In genomic region chr4:88751258-88752075, GRCh38 we compare ENCODE assay signal across 23 cellular contexts.
DNase-seq lines count a peak whose midpoint lies in the region; ATAC-seq, FAIRE-seq and TF ChIP-seq lines count a peak whose summit lies in the region.
"Had no signal": no experiment of that assay in that cellular context is flagged by ENCODE, and none has a peak within 500 bp of the region (broad histone marks: within the 10 kb centered on the region; RNA-seq: fewer than 3 reads in every experiment).

No MANE protein-coding gene starts in this region.

- H3K4me3 ChIP-seq in RWPE2 (ENCODE audit: severe bottlenecking), result no peak overlapping the region
- no peak overlapping the region for H3K4me3 ChIP-seq in parathyroid adenoma (ENCODE audit: low read depth, low read length)

- H3K27ac ChIP-seq in RWPE2 (ENCODE audit: poor library complexity, severe bottlenecking), result peak overlapping the region; percentile 37
- H3K27ac ChIP-seq in parathyroid adenoma, result no peak overlapping the region
- H3K27ac ChIP-seq: HL-60 had no signal

- no peak overlapping the region for H2AFZ ChIP-seq in parathyroid adenoma

- H3K27me3 ChIP-seq in RWPE2 (ENCODE audit: insufficient read depth, poor library complexity, severe bottlenecking), result no peaks in the 10 kb centered on the region
- no peaks in the 10 kb centered on the region for H3K27me3 ChIP-seq in parathyroid adenoma (ENCODE audit: control insufficient read depth, insufficient read depth, low read length)

- no peak overlapping the region for H3K9ac ChIP-seq in parathyroid adenoma
- H3K9ac ChIP-seq: SK-N-SH had no signal

- ATAC-seq in RWPE2 (ENCODE audit: low read depth) (peak; percentile 88), GM18858 (IDR thresholded peaks at IDR 0.05; ENCODE audit: unreplicated experiment) (no peak)
- ATAC-seq: HCT116 had no signal

- no peak for TF ChIP-seq CTCF in D721Med (IDR thresholded peaks at IDR 0.05; ENCODE audit: insufficient read depth, missing control alignments)
- TF ChIP-seq CTCF in RWPE2 (IDR thresholded peaks at IDR 0.05; ENCODE audit: poor library complexity, severe bottlenecking), result no peak
- TF ChIP-seq CTCF in parathyroid adenoma (IDR thresholded peaks at IDR 0.05), result no peak

- peak; percentile 35 for FAIRE-seq in D721Med (lab: Jason Lieb, UNC)
- FAIRE-seq: G401.6, RCC 7860 had no signal

- peaks cover 14% of the 10 kb centered on the region for H3K4me1 ChIP-seq in RWPE2 (ENCODE audit: insufficient read depth, poor library complexity, severe bottlenecking)
- peaks cover 9% of the 10 kb centered on the region for H3K4me1 ChIP-seq in parathyroid adenoma

- peaks cover 3% of the 10 kb centered on the region for H3K79me2 ChIP-seq in parathyroid adenoma

- H3K36me3 ChIP-seq in RWPE2 (ENCODE audit: low read depth), result no peaks in the 10 kb centered on the region
- H3K36me3 ChIP-seq in parathyroid adenoma (ENCODE audit: control insufficient read depth, insufficient read depth, low read length), result no peaks in the 10 kb centered on the region

- DNase-seq in D721Med (ENCODE audit: insufficient read length, low spot score), result no peak
- DNase-seq in RWPE2 (ENCODE audit: low spot score), result no peak
- DNase-seq in iris pigment epithelial cell (ENCODE audit: low read depth), result peak; percentile 66
- DNase-seq in amniotic stem cell (lab: John Stamatoyannopoulos, UW), result no peak
- DNase-seq in NCI-H2029 treated with DMSO at 0.1 percent for 48 hours (lab: John Stamatoyannopoulos, UW), result no peak
- no peak for DNase-seq in stimulated activated CD4-positive, alpha-beta T cell treated with anti-CD3 and anti-CD28 coated beads, Interleukin-4, amount 100 ng/mL, for 24 hours
- DNase-seq: 8988T, Kasumi-1, MV-4-11, NCI-H1105, NCI-H146, NCI-H1930, NCI-H446, NCI-H524 treated with DMSO at 0.1 percent for 48 hours, NCI-H82, SK-N-SH, SW 1271 had no signal

- peak overlapping the region; percentile 5 for H3K4me2 ChIP-seq in parathyroid adenoma (ENCODE audit: low read length)
- H3K4me2 ChIP-seq: SK-N-SH had no signal

- H3K9me3 ChIP-seq in RWPE2 (ENCODE audit: severe bottlenecking), result no peaks in the 10 kb centered on the region
- H3K9me3 ChIP-seq in parathyroid adenoma (ENCODE audit: control insufficient read depth, low read length), result no peaks in the 10 kb centered on the region
- H3K9me3 ChIP-seq: SK-N-SH had no signal
